Comparison of ENCODE assay signal across 25 cellular contexts in genomic region chr1:3702528-3702927, GRCh38. TPM values are rescaled to one million over a fixed set of nuclear protein-coding genes. Genes with fewer than 3 reads are reported as not detected.
A peak's percentile ranks its signal among the peaks of the same experiment; 100 is the strongest.
DNase-seq lines count a peak whose midpoint lies in the region; ATAC-seq, FAIRE-seq and TF ChIP-seq lines count a peak whose summit lies in the region.
"Had no signal": no experiment of that assay in that cellular context is flagged by ENCODE, and none has a peak within 500 bp of the region (broad histone marks: within the 10 kb centered on the region; RNA-seq: fewer than 3 reads in every experiment).

No MANE protein-coding gene starts in this region.

- H3K9me3 Mint-ChIP-seq in MCF 10A (ENCODE audit: unreplicated experiment) = no peaks in the 10 kb centered on the region
- H3K9me3 Mint-ChIP-seq: HFFc6, IgD-negative memory B cell had no signal

- H3K9me3 ChIP-seq in esophagus squamous epithelium = no peaks in the 10 kb centered on the region
- H3K9me3 ChIP-seq in thymus (ENCODE audit: control insufficient read depth) = no peaks in the 10 kb centered on the region
- no peaks in the 10 kb centered on the region for H3K9me3 ChIP-seq in lower lobe of right lung
- H3K9me3 ChIP-seq: MG63, SJCRH30 had no signal

- BruUV-seq in MCF 10A (replicated peaks; lab: Mats Ljungman, UMichigan) = no TSS peak

- H3K27me3 ChIP-seq in esophagus squamous epithelium (peaks cover 0 to 79% (median 0%) of the 10 kb centered on the region in 4 donors), thymus (ENCODE audit: control insufficient read depth, insufficient read depth) (peaks cover 1% of the 10 kb centered on the region), lower lobe of right lung (ENCODE audit: low read depth) (peaks cover 40% of the 10 kb centered on the region)
- H3K27me3 ChIP-seq: MG63, SJCRH30 had no signal

- H3K4me1 ChIP-seq in esophagus squamous epithelium (peaks cover 20 to 98% (median 51%) of the 10 kb centered on the region in 3 donors), thymus (ENCODE audit: control insufficient read depth, insufficient read depth, low read length) (no peaks in the 10 kb centered on the region), lower lobe of right lung (no peaks in the 10 kb centered on the region)

- intact Hi-C loops in MCF 10A (cut with micrococcal nuclease) = no loop called here
- intact Hi-C loops in esophagus squamous epithelium (cut with DNase I) = no loop called here
- intact Hi-C loops in lower lobe of right lung (cut with DNase I) = no loop called here

- H3K36me3 Mint-ChIP-seq in MCF 10A (ENCODE audit: insufficient read depth, unreplicated experiment) = no peaks in the 10 kb centered on the region
- H3K36me3 Mint-ChIP-seq: CD14-positive monocyte, IgD-negative memory B cell had no signal

- peak overlapping the region; percentile 60 to 83 (median 72) for H3K27ac ChIP-seq in esophagus squamous epithelium
- H3K27ac ChIP-seq in thymus (ENCODE audit: low read depth) = peak overlapping the region; percentile 21
- H3K27ac ChIP-seq in lower lobe of right lung = no peak overlapping the region
- H3K27ac ChIP-seq: SJCRH30 had no signal

- peak; percentile 37 for DNase-seq in NCI-H748 (lab: John Stamatoyannopoulos, UW; ENCODE audit: unreplicated experiment)
- no peak for DNase-seq in NCI-H748 treated with DMSO at 0.1 percent for 48 hours (lab: John Stamatoyannopoulos, UW)
- DNase-seq in MCF 10A (ENCODE audit: unreplicated experiment) = peak; percentile 61
- DNase-seq in esophagus squamous epithelium (lab: John Stamatoyannopoulos, UW) = no peak
- no peak for DNase-seq in lower lobe of right lung
- no peak for DNase-seq in urothelium cell line (ENCODE audit: low spot score)
- no peak for DNase-seq in NCI-H510A treated with DMSO at 0.1 percent for 48 hours (lab: John Stamatoyannopoulos, UW)
- DNase-seq: AML-193; HFFc6; Karpas-422; MG63; NCI-H1417 treated with DMSO at 0.1 percent for 48 hours; NCI-H187; NCI-H774; NK-92 treated with Interleukin-12 subunit alpha and Interleukin-12 subunit beta, amount 100 ng/mL, for 24 hours; SJCRH30 had no signal

- no peak for TF ChIP-seq POLR2A in esophagus squamous epithelium (IDR thresholded peaks at IDR 0.05)

- H3K4me3 ChIP-seq in esophagus squamous epithelium (no peak overlapping the region), thymus (ENCODE audit: low read length) (no peak overlapping the region), lower lobe of right lung (no peak overlapping the region)
- H3K4me3 ChIP-seq: MG63, SJCRH30 had no signal

- H3K36me3 ChIP-seq in esophagus squamous epithelium = no peaks in the 10 kb centered on the region
- H3K36me3 ChIP-seq in thymus (ENCODE audit: control insufficient read depth, insufficient read depth) = no peaks in the 10 kb centered on the region
- no peaks in the 10 kb centered on the region for H3K36me3 ChIP-seq in lower lobe of right lung
- H3K36me3 ChIP-seq: MG63, SJCRH30 had no signal

- no peak overlapping the region for H3K4me3 Mint-ChIP-seq in MCF 10A (ENCODE audit: unreplicated experiment)
- H3K4me3 Mint-ChIP-seq: CD14-positive monocyte, HFFc6, IgD-negative memory B cell had no signal

- WGBS in esophagus squamous epithelium, 2 donors = 77% methylated on average over 5 of the region's 19 CpGs; no CpG with 5 or more reads in 1 of the 2 donors
- WGBS in thymus = 86% methylated on average over 19 of the region's 19 CpGs

- ATAC-seq in lower lobe of right lung = no peak

- no peaks in the 10 kb centered on the region for H3K27me3 Mint-ChIP-seq in MCF 10A (ENCODE audit: insufficient read depth, unreplicated experiment)

- peaks cover 34% of the 10 kb centered on the region for H3K4me1 Mint-ChIP-seq in MCF 10A (ENCODE audit: insufficient read depth, unreplicated experiment)

- TF ChIP-seq CTCF in MCF 10A (IDR thresholded peaks at IDR 0.05; ENCODE audit: unreplicated experiment) (no peak), esophagus squamous epithelium (IDR thresholded peaks at IDR 0.05) (no peak), lower lobe of right lung (IDR thresholded peaks at IDR 0.05) (no peak)

- CTCF ChIA-PET in MCF 10A (lab: Yijun Ruan, JAX) = interaction anchor here (0.6 to 4.0 kb wide), 7 partner anchors 9 to 1172 kb away, joined by 3 to 19 read pairs (median 5); no protein-coding TSS in a partner anchor

- POLR2A ChIA-PET in MCF 10A (lab: Yijun Ruan, JAX) = interaction anchor here (1.1 to 5.6 kb wide), 4 partner anchors 9 to 34 kb away, joined by 3 to 72 read pairs (median 13); no protein-coding TSS in a partner anchor

- H3K27ac Mint-ChIP-seq in MCF 10A (ENCODE audit: low read depth, unreplicated experiment) = peak overlapping the region; percentile 46
- H3K27ac Mint-ChIP-seq: CD14-positive monocyte, HFFc6, IgD-negative memory B cell had no signal

- no peak for FAIRE-seq in urothelium cell line (lab: Jason Lieb, UNC)
- FAIRE-seq: GM12891, H54 had no signal

RNA-seq across cellular contexts. Expression of gene CCDC27, which starts 49.7 kb away (rescaled TPM):
- not detected in 2 replicates for total RNA-seq in MCF 10A (2022)
- total RNA-seq in esophagus squamous epithelium = not detected
- polyA plus RNA-seq in thymus = 0.02 TPM
- total RNA-seq in lower lobe of right lung = not detected
- total RNA-seq: A172, G401, HFFc6, NCI-H460, SJCRH30 had no signal
- polyA plus RNA-seq: AG04450, CD14-positive monocyte, IgD-negative memory B cell had no signal

RNA-seq across cellular contexts. Expression of gene TP73, which starts 50.2 kb away (rescaled TPM):
- 0.37 and 0.82 TPM in 2 replicates for total RNA-seq in MCF 10A (2022)
- total RNA-seq in esophagus squamous epithelium = 1 to 10 TPM; 4.9 to 8.8 (median 7.0) TPM
- 2.9 TPM for polyA plus RNA-seq in thymus
- 3.6 TPM for total RNA-seq in lower lobe of right lung
- total RNA-seq: HFFc6 had no signal
- polyA plus RNA-seq: AG04450 had no signal

RNA-seq across cellular contexts. Expression of gene WRAP73, which starts 52.6 kb away (rescaled TPM):
- total RNA-seq in MCF 10A (2022) (25.3 and 29.8 TPM in 2 replicates), esophagus squamous epithelium (10 to 100 TPM in 2 of 4 donors, 1 to 10 TPM in 2; 7.6 to 17.2 (median 11.8) TPM), lower lobe of right lung (22.5 TPM)
- polyA plus RNA-seq in thymus = 25.9 TPM

Comparison
In these comparisons a context has a peak if more than half of its experiments do, and no peak if none do; other contexts are left out.
1. DNase-seq: peak in NCI-H748 (single experiment) and MCF 10A (single experiment); none in NCI-H748 treated with DMSO at 0.1 percent for 48 hours (single experiment), esophagus squamous epithelium (single experiment), lower lobe of right lung (single experiment), urothelium cell line (single experiment) and NCI-H510A treated with DMSO at 0.1 percent for 48 hours (single experiment).